ENCODE assay signal across 19 cellular contexts in the genomic region with DNA sequence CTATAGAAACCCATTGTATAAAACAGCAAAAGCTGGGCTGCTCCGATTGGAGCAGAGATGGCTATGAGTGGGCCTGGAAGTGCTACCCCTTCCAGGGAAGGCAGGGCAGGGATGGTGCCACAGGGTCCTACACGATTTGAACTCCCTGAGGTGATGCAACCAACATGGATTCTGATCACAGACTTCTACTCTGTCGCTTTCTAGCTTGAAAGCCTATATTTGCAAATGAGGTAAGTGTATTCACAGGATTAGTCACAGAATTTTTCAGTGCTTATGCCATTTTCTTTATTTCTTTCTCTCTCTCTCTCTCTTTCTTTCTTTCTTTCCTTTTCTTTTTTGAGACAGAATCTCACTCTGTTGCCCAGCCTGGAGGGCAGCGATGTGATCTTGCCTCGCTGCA.
DNase-seq lines count a peak whose midpoint lies in the region; ATAC-seq, FAIRE-seq and TF ChIP-seq lines count a peak whose summit lies in the region.
"Had no signal": no experiment of that assay in that cellular context is flagged by ENCODE, and none has a peak within 500 bp of the region (broad histone marks: within the 10 kb centered on the region; RNA-seq: fewer than 3 reads in every experiment).

No MANE protein-coding gene starts in this region.

- peaks cover 5% of the 10 kb centered on the region; the same call in 2 of the 3 replicates for H3K4me1 Mint-ChIP-seq in GM23338
- H3K4me1 Mint-ChIP-seq in activated naive CD4-positive, alpha-beta T cell treated with anti-CD3 and anti-CD28 coated beads, Interleukin-2, amount 10 ng/mL, durations not matched to agents 7 days and 5 days: no peaks in the 10 kb centered on the region
- H3K4me1 Mint-ChIP-seq: CD4-positive, CD25-positive, alpha-beta regulatory T cell had no signal

- H3K27me3 ChIP-seq in GM23338 (ENCODE audit: insufficient read depth) (no peaks in the 10 kb centered on the region), GM12878 (replicated peaks in 1 of 2; ENCODE audit: control insufficient read depth in 2 of 2, insufficient read depth in 2 of 2, low read length in 1 of 2) (no peaks in the 10 kb centered on the region)
- H3K27me3 ChIP-seq: BE2C had no signal

- RAD21 ChIA-PET in GM12878 (lab: Charles Lee; ENCODE audit: unreplicated experiment): no interaction called here

- no peaks in the 10 kb centered on the region for H3F3A ChIP-seq in GM23338 (replicated peaks; ENCODE audit: low read depth)

- no peaks in the 10 kb centered on the region for H3K79me2 ChIP-seq in GM23338 (replicated peaks; ENCODE audit: insufficient read depth)
- no peaks in the 10 kb centered on the region for H3K79me2 ChIP-seq in GM12878 (ENCODE audit: control insufficient read depth, insufficient read depth, low read length)

- TF ChIP-seq EP300 in GM12878 (IDR thresholded peaks at IDR 0.05; ENCODE audit: borderline replicate concordance in 1 of 2, control insufficient read depth in 1 of 2, low read depth in 2 of 2, low read length in 2 of 2): no peak

- FAIRE-seq in GM12878 (lab: Jason Lieb, UNC): peak; percentile 38
- FAIRE-seq: A204.1, GM19239, HepG2 had no signal

- H3K27ac Mint-ChIP-seq in GM23338: no peak overlapping the region
- H3K27ac Mint-ChIP-seq in activated naive CD4-positive, alpha-beta T cell treated with anti-CD3 and anti-CD28 coated beads, Interleukin-2, amount 10 ng/mL, durations not matched to agents 7 days and 5 days: no peak overlapping the region
- H3K27ac Mint-ChIP-seq: CD4-positive, CD25-positive, alpha-beta regulatory T cell; CD8-positive, alpha-beta memory T cell had no signal

- DNase-seq in GM23338 (ENCODE audit: low spot score) (no peak), GM12878 (ENCODE audit: low read depth, low spot score) (no peak), GM20000 (ENCODE audit: low spot score) (no peak), epidermal melanocyte (ENCODE audit: insufficient read length, low spot score) (no peak)
- no peak for DNase-seq in activated naive CD4-positive, alpha-beta T cell treated with anti-CD3 and anti-CD28 coated beads, Interleukin-2, amount 10 ng/mL, durations not matched to agents 7 days and 5 days
- DNase-seq: ACHN; BE2C; C1 segment of cervical spinal cord; CD4-positive, CD25-positive, alpha-beta regulatory T cell; CD8-positive, alpha-beta memory T cell; COR-L47; DMS 273 treated with DMSO at 0.1 percent for 48 hours; GDM1; KG1 had no signal

- TF ChIP-seq POLR2A in GM12878 (IDR thresholded peaks at IDR 0.05; ENCODE audit: low read depth, low read length): no peak

- POLR2A ChIA-PET in GM12878 (lab: Charles Lee): interaction anchor here (0.6 kb wide), 1 partner anchor 21 kb away, joined by 4 read pairs; no protein-coding TSS in a partner anchor

- no peaks in the 10 kb centered on the region for H3K27me3 Mint-ChIP-seq in GM23338 (ENCODE audit: insufficient read depth, low read depth, poor library complexity)
- no peaks in the 10 kb centered on the region for H3K27me3 Mint-ChIP-seq in activated naive CD4-positive, alpha-beta T cell treated with anti-CD3 and anti-CD28 coated beads, Interleukin-2, amount 10 ng/mL, durations not matched to agents 7 days and 5 days
- H3K27me3 Mint-ChIP-seq: CD4-positive, CD25-positive, alpha-beta regulatory T cell; CD8-positive, alpha-beta memory T cell had no signal

- H3K9ac ChIP-seq in GM12878 (ENCODE audit: control insufficient read depth, insufficient read depth, low read length): no peak overlapping the region

- H4K20me1 ChIP-seq in GM23338 (replicated peaks; ENCODE audit: insufficient read depth): no peaks in the 10 kb centered on the region
- no peaks in the 10 kb centered on the region for H4K20me1 ChIP-seq in GM12878 (ENCODE audit: control insufficient read depth, insufficient read depth)

- SMC1A ChIA-PET in GM12878 (lab: Charles Lee; ENCODE audit: uncharacterized antibody, unreplicated experiment): interaction anchor here (0.8 kb wide), 1 partner anchor 113 kb away, joined by 3 read pairs; no protein-coding TSS in a partner anchor

- in situ Hi-C loops in GM12878 (cut with MboI): no loop called here

- no peak overlapping the region for H3K27ac ChIP-seq in GM23338 (ENCODE audit: low read depth)
- H3K27ac ChIP-seq in GM12878 (ENCODE audit: control insufficient read depth, insufficient read depth): no peak overlapping the region

- H3K4me3 Mint-ChIP-seq in GM23338: no peak overlapping the region
- H3K4me3 Mint-ChIP-seq in activated naive CD4-positive, alpha-beta T cell treated with anti-CD3 and anti-CD28 coated beads, Interleukin-2, amount 10 ng/mL, durations not matched to agents 7 days and 5 days: no peak overlapping the region
- H3K4me3 Mint-ChIP-seq: CD4-positive, CD25-positive, alpha-beta regulatory T cell; CD8-positive, alpha-beta memory T cell had no signal

- no peaks in the 10 kb centered on the region for H3K9me2 ChIP-seq in GM23338 (ENCODE audit: insufficient read depth)

- H3K9me3 Mint-ChIP-seq in GM23338: no peaks in the 10 kb centered on the region
- H3K9me3 Mint-ChIP-seq in activated naive CD4-positive, alpha-beta T cell treated with anti-CD3 and anti-CD28 coated beads, Interleukin-2, amount 10 ng/mL, durations not matched to agents 7 days and 5 days: no peaks in the 10 kb centered on the region

- BruUV-seq in GM12878 (replicated peaks; lab: Mats Ljungman, UMichigan): no TSS peak

- CTCF ChIA-PET in GM12878 (lab: Yijun Ruan, JAX): no interaction called here
- CTCF ChIA-PET in activated naive CD4-positive, alpha-beta T cell treated with anti-CD3 and anti-CD28 coated beads, Interleukin-2, amount 10 ng/mL, durations not matched to agents 7 days and 5 days (lab: Charles Lee): no interaction called here

- H3K4me1 ChIP-seq in GM23338 (ENCODE audit: insufficient read depth) (no peaks in the 10 kb centered on the region), GM12878 (ENCODE audit: control insufficient read depth, insufficient read depth, low read length) (no peaks in the 10 kb centered on the region)
- H3K4me1 ChIP-seq: HAP-1 had no signal

- H3K36me3 ChIP-seq in GM23338 (ENCODE audit: insufficient read depth) (no peaks in the 10 kb centered on the region), GM12878 (ENCODE audit: control insufficient read depth in 2 of 2, insufficient read depth in 2 of 2, low read length in 1 of 2) (no peaks in the 10 kb centered on the region)
- H3K36me3 ChIP-seq: BE2C, HAP-1 had no signal

- WGBS in GM12878 (ENCODE audit: insufficient coverage, insufficient replicate concordance, low lambda C conversion rate, missing lambda C conversion rate): 41% methylated on average over 5 of the region's 5 CpGs

- H2AFZ ChIP-seq in GM23338: peak overlapping the region; percentile 49
- no peak overlapping the region for H2AFZ ChIP-seq in GM12878 (ENCODE audit: control insufficient read depth, low read depth, low read length)

- TF ChIP-seq CTCF in GM23338 (conservative IDR thresholded peaks at IDR 0.05; ENCODE audit: low read depth in 2 of 2) (no peak), GM12878 (IDR thresholded peaks at IDR 0.05 in 2 of 3, conservative IDR thresholded peaks at IDR 0.05 in 1 of 3; ENCODE audit: control insufficient read depth in 2 of 3, extremely low read depth in 1 of 3, insufficient read depth in 1 of 3, low read depth in 3 of 3, low read length in 3 of 3) (no peak), GM20000 (IDR thresholded peaks at IDR 0.05; ENCODE audit: extremely low read depth, missing control alignments) (no peak)

- peak; percentile 40 for ATAC-seq in GM18868 (IDR thresholded peaks at IDR 0.05; ENCODE audit: unreplicated experiment)
- no peak for ATAC-seq in GM23338
- peak; percentile 48 for ATAC-seq in GM12878
- ATAC-seq: HepG2 had no signal

- H3K4me2 ChIP-seq in GM23338 (no peak overlapping the region), GM12878 (ENCODE audit: control insufficient read depth, insufficient read depth) (no peak overlapping the region)

- no peaks in the 10 kb centered on the region for H3K9me3 ChIP-seq in GM12878 (replicated peaks; ENCODE audit: control insufficient read depth, insufficient read depth, low read length)
- H3K9me3 ChIP-seq: BE2C, HAP-1 had no signal

- TF ChIP-seq RAD21 in GM12878 (IDR thresholded peaks at IDR 0.05; ENCODE audit: insufficient read depth, low read depth, low read length): no peak

- intact Hi-C loops in GM12878 (cut with micrococcal nuclease; ENCODE audit: unreplicated experiment): no loop called here

- no peaks in the 10 kb centered on the region for H3K36me3 Mint-ChIP-seq in GM23338 (ENCODE audit: low read depth)
- H3K36me3 Mint-ChIP-seq in activated naive CD4-positive, alpha-beta T cell treated with anti-CD3 and anti-CD28 coated beads, Interleukin-2, amount 10 ng/mL, durations not matched to agents 7 days and 5 days: no peaks in the 10 kb centered on the region
- H3K36me3 Mint-ChIP-seq: CD4-positive, CD25-positive, alpha-beta regulatory T cell; CD8-positive, alpha-beta memory T cell had no signal

- H3K4me3 ChIP-seq in GM23338: no peak overlapping the region
- no peak overlapping the region for H3K4me3 ChIP-seq in GM12878
- H3K4me3 ChIP-seq: HAP-1 had no signal

TF ChIP-seq in GM23338, 12 proteins besides CTCF, POLR2A, EP300 and RAD21 (continues in another document):
- no peak for TF ChIP-seq EZH2phosphoT487 (IDR thresholded peaks at IDR 0.05; ENCODE audit: unreplicated experiment)
- TF ChIP-seq ZNF331 (CRISPR knock-in tag; IDR thresholded peaks at IDR 0.05; ENCODE audit: low read depth): no peak
- no peak for TF ChIP-seq JUNB (IDR thresholded peaks at IDR 0.05; ENCODE audit: unreplicated experiment)
- TF ChIP-seq EZH2 (IDR thresholded peaks at IDR 0.05; ENCODE audit: low read depth, unreplicated experiment): no peak

TF ChIP-seq in GM12878, 131 proteins besides CTCF, POLR2A, EP300 and RAD21 (continues in another document):
- TF ChIP-seq NFIC (IDR thresholded peaks at IDR 0.05; ENCODE audit: low read depth, low read length) (no peak), BMI1 (IDR thresholded peaks at IDR 0.05; ENCODE audit: borderline replicate concordance) (no peak), ZSCAN29 (IDR thresholded peaks at IDR 0.05) (no peak), TCF12 (IDR thresholded peaks at IDR 0.05; ENCODE audit: low read depth, low read length) (no peak), POLR2AphosphoS2 (IDR thresholded peaks at IDR 0.05; ENCODE audit: low read depth, low read length) (no peak)
- TF ChIP-seq, protein P1, sequence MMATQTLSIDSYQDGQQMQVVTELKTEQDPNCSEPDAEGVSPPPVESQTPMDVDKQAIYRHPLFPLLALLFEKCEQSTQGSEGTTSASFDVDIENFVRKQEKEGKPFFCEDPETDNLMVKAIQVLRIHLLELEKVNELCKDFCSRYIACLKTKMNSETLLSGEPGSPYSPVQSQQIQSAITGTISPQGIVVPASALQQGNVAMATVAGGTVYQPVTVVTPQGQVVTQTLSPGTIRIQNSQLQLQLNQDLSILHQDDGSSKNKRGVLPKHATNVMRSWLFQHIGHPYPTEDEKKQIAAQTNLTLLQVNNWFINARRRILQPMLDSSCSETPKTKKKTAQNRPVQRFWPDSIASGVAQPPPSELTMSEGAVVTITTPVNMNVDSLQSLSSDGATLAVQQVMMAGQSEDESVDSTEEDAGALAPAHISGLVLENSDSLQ (IDR thresholded peaks at IDR 0.05): no peak
